ENCODE assay signal across 1 cellular context in genomic region chr1:223129229-223129851, GRCh38.
TF ChIP-seq lines count a peak whose summit lies in the region.

No MANE protein-coding gene starts in this region.

TF ChIP-seq in HepG2, 621 proteins besides CTCF, POLR2A, EP300 and RAD21 (continued from another document and continues in another):
- TF ChIP-seq, protein P1, sequence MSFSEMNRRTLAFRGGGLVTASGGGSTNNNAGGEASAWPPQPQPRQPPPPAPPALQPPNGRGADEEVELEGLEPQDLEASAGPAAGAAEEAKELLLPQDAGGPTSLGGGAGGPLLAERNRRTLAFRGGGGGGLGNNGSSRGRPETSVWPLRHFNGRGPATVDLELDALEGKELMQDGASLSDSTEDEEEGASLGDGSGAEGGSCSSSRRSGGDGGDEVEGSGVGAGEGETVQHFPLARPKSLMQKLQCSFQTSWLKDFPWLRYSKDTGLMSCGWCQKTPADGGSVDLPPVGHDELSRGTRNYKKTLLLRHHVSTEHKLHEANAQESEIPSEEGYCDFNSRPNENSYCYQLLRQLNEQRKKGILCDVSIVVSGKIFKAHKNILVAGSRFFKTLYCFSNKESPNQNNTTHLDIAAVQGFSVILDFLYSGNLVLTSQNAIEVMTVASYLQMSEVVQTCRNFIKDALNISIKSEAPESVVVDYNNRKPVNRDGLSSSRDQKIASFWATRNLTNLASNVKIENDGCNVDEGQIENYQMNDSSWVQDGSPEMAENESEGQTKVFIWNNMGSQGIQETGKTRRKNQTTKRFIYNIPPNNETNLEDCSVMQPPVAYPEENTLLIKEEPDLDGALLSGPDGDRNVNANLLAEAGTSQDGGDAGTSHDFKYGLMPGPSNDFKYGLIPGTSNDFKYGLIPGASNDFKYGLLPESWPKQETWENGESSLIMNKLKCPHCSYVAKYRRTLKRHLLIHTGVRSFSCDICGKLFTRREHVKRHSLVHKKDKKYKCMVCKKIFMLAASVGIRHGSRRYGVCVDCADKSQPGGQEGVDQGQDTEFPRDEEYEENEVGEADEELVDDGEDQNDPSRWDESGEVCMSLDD (CRISPR knock-in tag; IDR thresholded peaks at IDR 0.05; ENCODE audit: borderline replicate concordance): no peak
- TF ChIP-seq CSRNP1 (CRISPR knock-in tag; IDR thresholded peaks at IDR 0.05): no peak
- TF ChIP-seq MED1 (CRISPR knock-in tag; IDR thresholded peaks at IDR 0.05): no peak
- TF ChIP-seq PRDM15 (CRISPR knock-in tag; IDR thresholded peaks at IDR 0.05): no peak
- 0 out of 2 replicates have a peak, but pooled peaks have one; percentile 23 for TF ChIP-seq THAP11 (CRISPR knock-in tag; IDR thresholded peaks at IDR 0.05)
- no peak for TF ChIP-seq MAFG (CRISPR knock-in tag; IDR thresholded peaks at IDR 0.05)
- TF ChIP-seq CCAR2 (optimal IDR thresholded peaks at IDR 0.05; ENCODE audit: low read depth, low read length): no peak
- no peak for TF ChIP-seq ZC3H13 (CRISPR knock-in tag; IDR thresholded peaks at IDR 0.05)
- no peak for TF ChIP-seq KAT2B (IDR thresholded peaks at IDR 0.05; ENCODE audit: borderline replicate concordance, low read depth, low read length)
- no peak for TF ChIP-seq GMEB2 (CRISPR knock-in tag; IDR thresholded peaks at IDR 0.05; ENCODE audit: low read depth)
- 0 out of 2 replicates have a peak, but pooled peaks have one; percentile 31 for TF ChIP-seq NRL (CRISPR knock-in tag; IDR thresholded peaks at IDR 0.05; ENCODE audit: borderline replicate concordance)
- TF ChIP-seq ZFY (CRISPR knock-in tag; IDR thresholded peaks at IDR 0.05): peak; percentile 53; the same call in 1 of the 2 replicates
- no peak for TF ChIP-seq MED8 (CRISPR knock-in tag; IDR thresholded peaks at IDR 0.05; ENCODE audit: insufficient replicate concordance)
- TF ChIP-seq POLR2G (IDR thresholded peaks at IDR 0.05; ENCODE audit: low read depth, low read length): no peak
- TF ChIP-seq BHLHE40 (IDR thresholded peaks at IDR 0.05; ENCODE audit: low read length): no peak
- TF ChIP-seq ZNF724P (CRISPR knock-in tag; IDR thresholded peaks at IDR 0.05; ENCODE audit: borderline replicate concordance): no peak
- TF ChIP-seq NFRKB (IDR thresholded peaks at IDR 0.05): no peak
- TF ChIP-seq, protein P2, sequence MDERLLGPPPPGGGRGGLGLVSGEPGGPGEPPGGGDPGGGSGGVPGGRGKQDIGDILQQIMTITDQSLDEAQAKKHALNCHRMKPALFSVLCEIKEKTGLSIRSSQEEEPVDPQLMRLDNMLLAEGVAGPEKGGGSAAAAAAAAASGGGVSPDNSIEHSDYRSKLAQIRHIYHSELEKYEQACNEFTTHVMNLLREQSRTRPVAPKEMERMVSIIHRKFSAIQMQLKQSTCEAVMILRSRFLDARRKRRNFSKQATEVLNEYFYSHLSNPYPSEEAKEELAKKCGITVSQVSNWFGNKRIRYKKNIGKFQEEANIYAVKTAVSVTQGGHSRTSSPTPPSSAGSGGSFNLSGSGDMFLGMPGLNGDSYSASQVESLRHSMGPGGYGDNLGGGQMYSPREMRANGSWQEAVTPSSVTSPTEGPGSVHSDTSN (CRISPR knock-in tag; IDR thresholded peaks at IDR 0.05): no peak
- TF ChIP-seq, protein P3, sequence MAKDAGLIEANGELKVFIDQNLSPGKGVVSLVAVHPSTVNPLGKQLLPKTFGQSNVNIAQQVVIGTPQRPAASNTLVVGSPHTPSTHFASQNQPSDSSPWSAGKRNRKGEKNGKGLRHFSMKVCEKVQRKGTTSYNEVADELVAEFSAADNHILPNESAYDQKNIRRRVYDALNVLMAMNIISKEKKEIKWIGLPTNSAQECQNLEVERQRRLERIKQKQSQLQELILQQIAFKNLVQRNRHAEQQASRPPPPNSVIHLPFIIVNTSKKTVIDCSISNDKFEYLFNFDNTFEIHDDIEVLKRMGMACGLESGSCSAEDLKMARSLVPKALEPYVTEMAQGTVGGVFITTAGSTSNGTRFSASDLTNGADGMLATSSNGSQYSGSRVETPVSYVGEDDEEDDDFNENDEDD (CRISPR knock-in tag; IDR thresholded peaks at IDR 0.05; ENCODE audit: borderline replicate concordance): no peak
- TF ChIP-seq AHR (CRISPR knock-in tag; IDR thresholded peaks at IDR 0.05): no peak
- no peak for TF ChIP-seq ZBTB44 (CRISPR knock-in tag; IDR thresholded peaks at IDR 0.05)
- TF ChIP-seq ZNF280B (CRISPR knock-in tag; IDR thresholded peaks at IDR 0.05; ENCODE audit: borderline replicate concordance): peak; percentile 52; the same call in 1 of the 2 replicates
- TF ChIP-seq ZBTB26 (CRISPR knock-in tag; IDR thresholded peaks at IDR 0.05; ENCODE audit: borderline replicate concordance): no peak
- no peak for TF ChIP-seq ZNF501 (CRISPR knock-in tag; IDR thresholded peaks at IDR 0.05)
- no peak for TF ChIP-seq SNAPC5 (CRISPR knock-in tag; IDR thresholded peaks at IDR 0.05; ENCODE audit: borderline replicate concordance)
- no peak for TF ChIP-seq PCBP1 (IDR thresholded peaks at IDR 0.05; ENCODE audit: borderline replicate concordance, low read depth, low read length)
- peak; percentile 66; the same call in 1 of the 2 replicates for TF ChIP-seq ZNF891 (CRISPR knock-in tag; IDR thresholded peaks at IDR 0.05)
- no peak for TF ChIP-seq ZSCAN25 (CRISPR knock-in tag; IDR thresholded peaks at IDR 0.05)
- TF ChIP-seq, protein P4, sequence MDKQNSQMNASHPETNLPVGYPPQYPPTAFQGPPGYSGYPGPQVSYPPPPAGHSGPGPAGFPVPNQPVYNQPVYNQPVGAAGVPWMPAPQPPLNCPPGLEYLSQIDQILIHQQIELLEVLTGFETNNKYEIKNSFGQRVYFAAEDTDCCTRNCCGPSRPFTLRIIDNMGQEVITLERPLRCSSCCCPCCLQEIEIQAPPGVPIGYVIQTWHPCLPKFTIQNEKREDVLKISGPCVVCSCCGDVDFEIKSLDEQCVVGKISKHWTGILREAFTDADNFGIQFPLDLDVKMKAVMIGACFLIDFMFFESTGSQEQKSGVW (CRISPR knock-in tag; IDR thresholded peaks at IDR 0.05; ENCODE audit: borderline replicate concordance): no peak
- no peak for TF ChIP-seq ZFP36 (IDR thresholded peaks at IDR 0.05; ENCODE audit: borderline replicate concordance, low read depth, low read length, partially characterized antibody)
- TF ChIP-seq SAFB2 (CRISPR knock-in tag; IDR thresholded peaks at IDR 0.05; ENCODE audit: borderline replicate concordance, low read depth): no peak
- no peak for TF ChIP-seq TIGD3 (CRISPR knock-in tag; IDR thresholded peaks at IDR 0.05; ENCODE audit: borderline replicate concordance)
- TF ChIP-seq PHF20 (CRISPR knock-in tag; IDR thresholded peaks at IDR 0.05): peak; percentile 34; the same call in 1 of the 2 replicates
- TF ChIP-seq NR2C2 (CRISPR knock-in tag; IDR thresholded peaks at IDR 0.05; ENCODE audit: borderline replicate concordance): no peak
- TF ChIP-seq, protein P5, sequence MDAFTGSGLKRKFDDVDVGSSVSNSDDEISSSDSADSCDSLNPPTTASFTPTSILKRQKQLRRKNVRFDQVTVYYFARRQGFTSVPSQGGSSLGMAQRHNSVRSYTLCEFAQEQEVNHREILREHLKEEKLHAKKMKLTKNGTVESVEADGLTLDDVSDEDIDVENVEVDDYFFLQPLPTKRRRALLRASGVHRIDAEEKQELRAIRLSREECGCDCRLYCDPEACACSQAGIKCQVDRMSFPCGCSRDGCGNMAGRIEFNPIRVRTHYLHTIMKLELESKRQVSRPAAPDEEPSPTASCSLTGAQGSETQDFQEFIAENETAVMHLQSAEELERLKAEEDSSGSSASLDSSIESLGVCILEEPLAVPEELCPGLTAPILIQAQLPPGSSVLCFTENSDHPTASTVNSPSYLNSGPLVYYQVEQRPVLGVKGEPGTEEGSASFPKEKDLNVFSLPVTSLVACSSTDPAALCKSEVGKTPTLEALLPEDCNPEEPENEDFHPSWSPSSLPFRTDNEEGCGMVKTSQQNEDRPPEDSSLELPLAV (CRISPR knock-in tag; conservative IDR thresholded peaks at IDR 0.05; ENCODE audit: low read depth): no peak
